ENCODE assay signal across 8 cellular contexts in the genomic region with DNA sequence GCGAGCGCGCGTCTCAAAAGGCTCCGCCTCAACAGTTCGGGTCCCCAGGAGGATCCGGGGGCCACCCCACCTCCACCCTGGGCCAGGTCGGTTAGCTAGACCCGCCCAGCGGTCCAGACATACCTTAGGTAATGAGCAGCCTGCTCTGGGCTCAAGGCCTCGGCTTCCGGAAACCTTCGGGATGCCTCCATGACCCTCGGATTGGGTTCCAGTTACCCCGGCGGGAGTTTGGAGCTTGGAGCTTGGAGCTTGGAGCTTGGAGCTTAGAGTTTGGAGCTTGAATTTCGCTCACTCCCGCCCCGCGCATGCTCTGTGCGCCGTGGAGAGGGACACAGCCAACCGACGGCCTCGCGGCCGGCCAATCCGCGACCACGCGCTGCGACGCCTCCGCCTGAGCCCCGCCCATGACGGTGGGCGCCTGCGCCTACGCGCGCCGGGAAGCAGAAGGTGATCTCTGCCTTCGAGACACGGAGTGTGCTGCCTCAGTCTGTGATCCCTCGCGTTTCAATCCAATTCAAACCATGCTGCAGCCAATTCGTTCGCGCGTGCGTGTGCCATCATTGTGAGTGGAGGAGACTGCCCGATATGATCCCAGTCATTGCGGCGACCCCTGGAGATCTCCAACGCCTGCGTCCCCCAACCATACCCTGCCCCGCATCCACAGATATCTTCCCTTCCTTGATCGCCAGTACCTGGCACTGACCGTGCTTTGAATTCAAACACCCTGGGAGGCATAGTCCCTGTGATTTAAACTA. TPM values are rescaled to one million over a fixed set of nuclear protein-coding genes. Genes with fewer than 3 reads are reported as not detected.
DNase-seq lines count a peak whose midpoint lies in the region; ATAC-seq, FAIRE-seq and TF ChIP-seq lines count a peak whose summit lies in the region.

A gene with protein sequence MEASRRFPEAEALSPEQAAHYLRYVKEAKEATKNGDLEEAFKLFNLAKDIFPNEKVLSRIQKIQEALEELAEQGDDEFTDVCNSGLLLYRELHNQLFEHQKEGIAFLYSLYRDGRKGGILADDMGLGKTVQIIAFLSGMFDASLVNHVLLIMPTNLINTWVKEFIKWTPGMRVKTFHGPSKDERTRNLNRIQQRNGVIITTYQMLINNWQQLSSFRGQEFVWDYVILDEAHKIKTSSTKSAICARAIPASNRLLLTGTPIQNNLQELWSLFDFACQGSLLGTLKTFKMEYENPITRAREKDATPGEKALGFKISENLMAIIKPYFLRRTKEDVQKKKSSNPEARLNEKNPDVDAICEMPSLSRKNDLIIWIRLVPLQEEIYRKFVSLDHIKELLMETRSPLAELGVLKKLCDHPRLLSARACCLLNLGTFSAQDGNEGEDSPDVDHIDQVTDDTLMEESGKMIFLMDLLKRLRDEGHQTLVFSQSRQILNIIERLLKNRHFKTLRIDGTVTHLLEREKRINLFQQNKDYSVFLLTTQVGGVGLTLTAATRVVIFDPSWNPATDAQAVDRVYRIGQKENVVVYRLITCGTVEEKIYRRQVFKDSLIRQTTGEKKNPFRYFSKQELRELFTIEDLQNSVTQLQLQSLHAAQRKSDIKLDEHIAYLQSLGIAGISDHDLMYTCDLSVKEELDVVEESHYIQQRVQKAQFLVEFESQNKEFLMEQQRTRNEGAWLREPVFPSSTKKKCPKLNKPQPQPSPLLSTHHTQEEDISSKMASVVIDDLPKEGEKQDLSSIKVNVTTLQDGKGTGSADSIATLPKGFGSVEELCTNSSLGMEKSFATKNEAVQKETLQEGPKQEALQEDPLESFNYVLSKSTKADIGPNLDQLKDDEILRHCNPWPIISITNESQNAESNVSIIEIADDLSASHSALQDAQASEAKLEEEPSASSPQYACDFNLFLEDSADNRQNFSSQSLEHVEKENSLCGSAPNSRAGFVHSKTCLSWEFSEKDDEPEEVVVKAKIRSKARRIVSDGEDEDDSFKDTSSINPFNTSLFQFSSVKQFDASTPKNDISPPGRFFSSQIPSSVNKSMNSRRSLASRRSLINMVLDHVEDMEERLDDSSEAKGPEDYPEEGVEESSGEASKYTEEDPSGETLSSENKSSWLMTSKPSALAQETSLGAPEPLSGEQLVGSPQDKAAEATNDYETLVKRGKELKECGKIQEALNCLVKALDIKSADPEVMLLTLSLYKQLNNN (minus strand): TSS at position 307 of the 755 bp plus-strand sequence. CDS start 116 bp downstream, at position 191.

- no peak for TF ChIP-seq CTCF in AG04450 (IDR thresholded peaks at IDR 0.05; ENCODE audit: low read depth, low read length)

- FAIRE-seq in islet of Langerhans (lab: Jason Lieb, UNC) = peak; percentile 9

- no peak within 1 kb of the TSS for H3K27ac ChIP-seq in AG04450 (ENCODE audit: low read depth, low read length)

- no peaks in the 10 kb centered on the region for H3K27me3 ChIP-seq in AG04450 (ENCODE audit: control insufficient read depth, insufficient read depth, low read length)

- POLR2A ChIA-PET in AG04450 (lab: Yijun Ruan, JAX) = interaction anchor here (0.5 to 1.2 kb wide), 7 partner anchors 10 to 174 kb away, joined by 3 to 6 read pairs (median 4); a partner anchor contains a TSS

- peak within 1 kb of the TSS; percentile 57 for H3K4me3 ChIP-seq in AG04450 (ENCODE audit: low read depth, low read length)

- CTCF ChIA-PET in AG04450 (lab: Charles Lee) = interaction anchor here (0.6 kb wide), 1 partner anchor 38 kb away, joined by 3 read pairs; a partner anchor contains a TSS

- ATAC-seq in GM18870 (IDR thresholded peaks at IDR 0.05; ENCODE audit: unreplicated experiment) (peak; percentile 89), HG03103 (IDR thresholded peaks at IDR 0.05; ENCODE audit: low read depth, unreplicated experiment) (peak; percentile 96)

- H3K9me3 ChIP-seq in AG04450 (ENCODE audit: control insufficient read depth, insufficient read depth, low read length) = no peaks in the 10 kb centered on the region

- DNase-seq in AG04450 (ENCODE audit: low read depth, low spot score) (peak; percentile 55), NCI-H345 (lab: John Stamatoyannopoulos, UW) (peak; percentile 89)
- DNase-seq in activated CD4-positive, CD25-positive, alpha-beta regulatory T cell treated with anti-CD3 and anti-CD28 coated beads, Interleukin-2, amount 50 U/mL, for 16 hours (ENCODE audit: low read depth, low spot score) = peak; percentile 67
- DNase-seq in central memory CD4-positive, alpha-beta T cell = peak; percentile 81
- DNase-seq in stimulated activated CD4-positive, alpha-beta T cell treated with anti-CD3 and anti-CD28 coated beads, Interleukin-12 subunit alpha, Interleukin-12 subunit beta, amount 100 ng/mL, for 48 hours (ENCODE audit: low read depth in 2 of 3, low spot score in 1 of 3) = peak; percentile 64 to 80 (median 74)

RNA-seq across cellular contexts. Expression of the gene that starts here (rescaled TPM):
- 1.3 and 1.7 TPM in 2 replicates for polyA plus RNA-seq in AG04450 (2011; rRNA removed)
- polyA minus RNA-seq in AG04450 (2011; rRNA and poly(A)+ RNA removed) = 0.78 and 2.3 TPM in 2 replicates
